1 cellular context compared by ENCODE assay signal in the genomic region with DNA sequence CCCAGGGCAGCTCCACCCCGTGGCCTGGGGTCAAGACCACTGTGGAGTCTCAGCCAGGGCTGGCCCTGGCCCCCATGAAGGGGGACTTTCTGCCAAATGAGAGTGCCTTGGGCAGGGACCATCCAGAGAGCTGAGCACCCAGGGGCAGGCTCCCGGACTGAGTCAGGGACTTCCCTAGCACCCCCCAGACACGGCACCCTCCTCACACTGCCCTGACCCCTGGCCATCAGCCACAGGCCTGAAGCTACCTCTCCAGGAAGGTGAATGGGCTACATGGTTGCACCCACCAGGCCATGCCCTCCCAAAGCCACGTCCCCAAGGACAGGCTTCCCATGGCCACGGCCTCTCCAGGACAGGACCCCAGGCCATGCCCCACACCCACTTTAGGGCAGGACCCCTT.
TF ChIP-seq lines count a peak whose summit lies in the region.

No MANE protein-coding gene starts in this region.

TF ChIP-seq in SK-N-SH, 30 proteins besides CTCF, POLR2A, EP300 and RAD21 (continued from another document):
- TF ChIP-seq NFIC (IDR thresholded peaks at IDR 0.05; ENCODE audit: borderline replicate concordance) (no peak), GABPA (IDR thresholded peaks at IDR 0.05; ENCODE audit: low read depth) (no peak)
- TF ChIP-seq, protein P1, sequence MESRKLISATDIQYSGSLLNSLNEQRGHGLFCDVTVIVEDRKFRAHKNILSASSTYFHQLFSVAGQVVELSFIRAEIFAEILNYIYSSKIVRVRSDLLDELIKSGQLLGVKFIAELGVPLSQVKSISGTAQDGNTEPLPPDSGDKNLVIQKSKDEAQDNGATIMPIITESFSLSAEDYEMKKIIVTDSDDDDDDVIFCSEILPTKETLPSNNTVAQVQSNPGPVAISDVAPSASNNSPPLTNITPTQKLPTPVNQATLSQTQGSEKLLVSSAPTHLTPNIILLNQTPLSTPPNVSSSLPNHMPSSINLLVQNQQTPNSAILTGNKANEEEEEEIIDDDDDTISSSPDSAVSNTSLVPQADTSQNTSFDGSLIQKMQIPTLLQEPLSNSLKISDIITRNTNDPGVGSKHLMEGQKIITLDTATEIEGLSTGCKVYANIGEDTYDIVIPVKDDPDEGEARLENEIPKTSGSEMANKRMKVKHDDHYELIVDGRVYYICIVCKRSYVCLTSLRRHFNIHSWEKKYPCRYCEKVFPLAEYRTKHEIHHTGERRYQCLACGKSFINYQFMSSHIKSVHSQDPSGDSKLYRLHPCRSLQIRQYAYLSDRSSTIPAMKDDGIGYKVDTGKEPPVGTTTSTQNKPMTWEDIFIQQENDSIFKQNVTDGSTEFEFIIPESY (IDR thresholded peaks at IDR 0.05; ENCODE audit: borderline replicate concordance, low read depth): no peak
TF ChIP-seq in SK-N-SH: peak in this region for 0.
